13 cellular contexts compared by ENCODE assay signal in the genomic region with DNA sequence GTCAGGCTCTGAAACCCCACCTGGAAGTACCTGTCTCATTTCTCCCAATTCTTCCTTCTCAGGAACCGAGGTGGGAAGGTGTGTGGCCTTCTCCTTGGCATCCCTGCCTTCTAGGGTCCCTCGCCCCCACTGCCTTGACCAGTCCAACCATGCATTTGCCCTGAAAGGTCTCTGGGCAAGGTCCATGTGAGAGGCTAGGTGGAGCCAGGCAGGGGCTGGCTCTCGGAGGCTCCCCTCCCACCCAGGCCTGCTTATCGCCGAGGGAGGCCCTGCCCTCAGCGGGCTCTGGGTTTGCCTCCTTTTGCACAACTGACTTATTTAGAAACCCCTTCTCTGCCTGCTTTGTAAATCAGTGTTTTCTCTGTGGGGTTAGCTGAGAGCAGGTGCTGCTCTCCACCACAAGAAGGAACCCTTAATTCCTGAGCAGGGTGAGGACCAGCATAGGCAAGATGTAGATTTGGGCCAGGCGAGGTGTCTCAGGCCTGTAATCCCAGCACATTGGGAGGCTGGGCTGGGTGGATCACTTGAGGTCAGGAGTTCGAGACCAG. TPM values are rescaled to one million over a fixed set of nuclear protein-coding genes. Genes with fewer than 3 reads are reported as not detected.
A peak's percentile ranks its signal among the peaks of the same experiment; 100 is the strongest.
DNase-seq lines count a peak whose midpoint lies in the region; ATAC-seq and TF ChIP-seq lines count a peak whose summit lies in the region.
"Had no signal": no experiment of that assay in that cellular context is flagged by ENCODE, and none has a peak within 500 bp of the region (broad histone marks: within the 10 kb centered on the region; RNA-seq: fewer than 3 reads in every experiment).

No MANE protein-coding gene starts in this region.

- H3K36me3 Mint-ChIP-seq in activated T-helper 1 cell treated with anti-CD3 and anti-CD28 coated beads, Interleukin-12 subunit alpha, Interleukin-12 subunit beta, Interleukin-2, Interleukin-4 antibody, amounts not matched to agents 30 ng/mL and 10 ng/mL and 1 ng/mL, durations not matched to agents 14 hours and 24 hours and 36 hours (ENCODE audit: low read depth) = peaks cover 60% of the 10 kb centered on the region
- peaks cover 7 to 8% of the 10 kb centered on the region in 2 donors for H3K36me3 Mint-ChIP-seq in naive B cell

- ATAC-seq in HG02759 (IDR thresholded peaks at IDR 0.05; ENCODE audit: unreplicated experiment) = peak; percentile 19
- ATAC-seq in naive B cell (ENCODE audit: low read depth in 2 of 2) = no peak
- ATAC-seq: Panc1 had no signal

- no peaks in the 10 kb centered on the region for H3K9me3 Mint-ChIP-seq in activated T-helper 1 cell treated with anti-CD3 and anti-CD28 coated beads, Interleukin-12 subunit alpha, Interleukin-12 subunit beta, Interleukin-2, Interleukin-4 antibody, amounts not matched to agents 30 ng/mL and 10 ng/mL and 1 ng/mL, durations not matched to agents 14 hours and 24 hours and 36 hours
- no peaks in the 10 kb centered on the region for H3K9me3 Mint-ChIP-seq in naive B cell
- H3K9me3 Mint-ChIP-seq: HFFc6, nephron progenitor cell had no signal

- intact Hi-C loops in activated T-helper 1 cell treated with anti-CD3 and anti-CD28 coated beads, Interleukin-12 subunit alpha, Interleukin-12 subunit beta, Interleukin-2, Interleukin-4 antibody, amounts not matched to agents 30 ng/mL and 10 ng/mL and 1 ng/mL, durations not matched to agents 14 hours and 24 hours and 36 hours (cut with micrococcal nuclease) = no loop called here

- no peak for TF ChIP-seq CTCF in GM12865 (IDR thresholded peaks at IDR 0.05; ENCODE audit: insufficient read depth, low read depth, low read length, missing control alignments)

- peaks cover 80% of the 10 kb centered on the region for H3K4me1 Mint-ChIP-seq in activated T-helper 1 cell treated with anti-CD3 and anti-CD28 coated beads, Interleukin-12 subunit alpha, Interleukin-12 subunit beta, Interleukin-2, Interleukin-4 antibody, amounts not matched to agents 30 ng/mL and 10 ng/mL and 1 ng/mL, durations not matched to agents 14 hours and 24 hours and 36 hours (ENCODE audit: low read depth)
- H3K4me1 Mint-ChIP-seq in naive B cell = peaks cover 70 to 93% (median 90%) of the 10 kb centered on the region in 3 donors

- H3K27ac Mint-ChIP-seq in activated T-helper 1 cell treated with anti-CD3 and anti-CD28 coated beads, Interleukin-12 subunit alpha, Interleukin-12 subunit beta, Interleukin-2, Interleukin-4 antibody, amounts not matched to agents 30 ng/mL and 10 ng/mL and 1 ng/mL, durations not matched to agents 14 hours and 24 hours and 36 hours = peak overlapping the region; percentile 29
- H3K27ac Mint-ChIP-seq in naive B cell = peak overlapping the region; percentile 86 to 100 (median 98)
- H3K27ac Mint-ChIP-seq: HFFc6, nephron progenitor cell had no signal

- H3K27me3 Mint-ChIP-seq in activated T-helper 1 cell treated with anti-CD3 and anti-CD28 coated beads, Interleukin-12 subunit alpha, Interleukin-12 subunit beta, Interleukin-2, Interleukin-4 antibody, amounts not matched to agents 30 ng/mL and 10 ng/mL and 1 ng/mL, durations not matched to agents 14 hours and 24 hours and 36 hours (ENCODE audit: insufficient read depth) = no peaks in the 10 kb centered on the region
- H3K27me3 Mint-ChIP-seq in naive B cell = no peaks in the 10 kb centered on the region

- H3K4me3 Mint-ChIP-seq in activated T-helper 1 cell treated with anti-CD3 and anti-CD28 coated beads, Interleukin-12 subunit alpha, Interleukin-12 subunit beta, Interleukin-2, Interleukin-4 antibody, amounts not matched to agents 30 ng/mL and 10 ng/mL and 1 ng/mL, durations not matched to agents 14 hours and 24 hours and 36 hours = no peak overlapping the region
- peak overlapping the region; percentile 40 to 78 (median 70) for H3K4me3 Mint-ChIP-seq in naive B cell
- H3K4me3 Mint-ChIP-seq: HFFc6, nephron progenitor cell had no signal

- DNase-seq in GM12865 (ENCODE audit: low read depth) (peak; percentile 58), naive B cell (no peak), NCI-H774 (lab: John Stamatoyannopoulos, UW) (no peak), SHP77 treated with DMSO at 0.1 percent for 48 hours (lab: John Stamatoyannopoulos, UW) (no peak), globus pallidus (ENCODE audit: low spot score) (no peak), DMS79 treated with DMSO at 0.1 percent for 48 hours (lab: John Stamatoyannopoulos, UW) (no peak)
- DNase-seq in activated T-helper 1 cell treated with anti-CD3 and anti-CD28 coated beads, Interleukin-12 subunit alpha, Interleukin-12 subunit beta, Interleukin-2, Interleukin-4 antibody, amounts not matched to agents 30 ng/mL and 10 ng/mL and 1 ng/mL, durations not matched to agents 14 hours and 24 hours and 36 hours (ENCODE audit: low spot score) = no peak
- DNase-seq: COR-L47, HFFc6, nephron progenitor cell had no signal

- H3K4me3 ChIP-seq in GM12865 (ENCODE audit: low read depth, low read length) = no peak overlapping the region
- H3K4me3 ChIP-seq: skin epidermis had no signal

RNA-seq across cellular contexts. Expression of gene CD82, which starts 47.7 kb away (rescaled TPM):
- total RNA-seq in activated T-helper 1 cell treated with anti-CD3 and anti-CD28 coated beads, Interleukin-12 subunit alpha, Interleukin-12 subunit beta, Interleukin-2, Interleukin-4 antibody, amounts not matched to agents 30 ng/mL and 10 ng/mL and 1 ng/mL, durations not matched to agents 14 hours and 24 hours and 36 hours = 499 and 500 TPM in 2 replicates
- 100 to 1,000 TPM; 146 to 292 (median 225) TPM for polyA plus RNA-seq in naive B cell (ENCODE audit: low read depth in 6 of 6)
